8 cellular contexts compared by ENCODE assay signal in genomic region chr5:172311026-172311425, GRCh38.
"Had no signal": no experiment of that assay in that cellular context is flagged by ENCODE, and none has a peak within 500 bp of the region (broad histone marks: within the 10 kb centered on the region; RNA-seq: fewer than 3 reads in every experiment).

No MANE protein-coding gene starts in this region.

- H3K36me3 ChIP-seq: HAP-1 had no signal

- H3K27ac ChIP-seq: GM23248 had no signal

- H3K9me3 ChIP-seq: HAP-1 had no signal

- DNase-seq: GM23248, GOT3, H7, H9, HCEC 1CT, HFFc6 had no signal

- H3K9ac ChIP-seq: GM23248 had no signal

- H3K4me3 Mint-ChIP-seq: H9, HFFc6 had no signal

- H3K9me3 Mint-ChIP-seq: HFFc6 had no signal

- ATAC-seq: HCT116 had no signal

- H3K27ac Mint-ChIP-seq: H9, HFFc6 had no signal

- H3K4me3 ChIP-seq: GM23248, HAP-1 had no signal

- H2AFZ ChIP-seq: GM23248 had no signal
